1 cellular context compared by ENCODE assay signal in genomic region chr2:156702520-156702919, GRCh38.
TF ChIP-seq lines count a peak whose summit lies in the region.

No MANE protein-coding gene starts in this region.

TF ChIP-seq in K562, 482 proteins besides CTCF, POLR2A, EP300 and RAD21 (continued from another document and continues in another):
- TF ChIP-seq BCLAF1 (IDR thresholded peaks at IDR 0.05; ENCODE audit: borderline replicate concordance in 1 of 2, control insufficient read depth in 1 of 2, low read depth in 2 of 2, low read length in 1 of 2), result no peak
- TF ChIP-seq CREB3 (tag; conservative IDR thresholded peaks at IDR 0.05; ENCODE audit: low read depth), result no peak
- no peak for TF ChIP-seq TSHZ1 (CRISPR knock-in tag; IDR thresholded peaks at IDR 0.05)
- peak; percentile 80 for TF ChIP-seq MGA (IDR thresholded peaks at IDR 0.05)
- no peak for TF ChIP-seq KLF13 (tag; IDR thresholded peaks at IDR 0.05; ENCODE audit: borderline replicate concordance, low read depth)
- TF ChIP-seq MAFK (IDR thresholded peaks at IDR 0.05; ENCODE audit: low read length), result peak; percentile 83
- TF ChIP-seq RAD51 (IDR thresholded peaks at IDR 0.05; ENCODE audit: borderline replicate concordance, low read depth), result no peak
- TF ChIP-seq IRF2 (CRISPR knock-in tag; IDR thresholded peaks at IDR 0.05), result no peak
- TF ChIP-seq NCOA1 (IDR thresholded peaks at IDR 0.05; ENCODE audit: low read depth), result no peak
- TF ChIP-seq DLX4 (CRISPR knock-in tag; IDR thresholded peaks at IDR 0.05), result no peak
- no peak for TF ChIP-seq TOE1 (IDR thresholded peaks at IDR 0.05; ENCODE audit: borderline replicate concordance)
- TF ChIP-seq TOE1 (CRISPR knock-in tag; IDR thresholded peaks at IDR 0.05; ENCODE audit: borderline replicate concordance, low read depth), result no peak
- no peak for TF ChIP-seq ZNF764 (CRISPR knock-in tag; IDR thresholded peaks at IDR 0.05; ENCODE audit: low read depth)
- no peak for TF ChIP-seq HEY1 (CRISPR knock-in tag; IDR thresholded peaks at IDR 0.05; ENCODE audit: borderline replicate concordance)
- TF ChIP-seq E4F1 (CRISPR knock-in tag; IDR thresholded peaks at IDR 0.05; ENCODE audit: borderline replicate concordance), result no peak
- no peak for TF ChIP-seq ATF6 (CRISPR knock-in tag; IDR thresholded peaks at IDR 0.05)
- TF ChIP-seq TEAD1 (CRISPR knock-in tag; IDR thresholded peaks at IDR 0.05), result no peak
- no peak for TF ChIP-seq DMBX1 (CRISPR knock-in tag; IDR thresholded peaks at IDR 0.05; ENCODE audit: borderline replicate concordance)
- TF ChIP-seq HDGF (IDR thresholded peaks at IDR 0.05), result no peak
- TF ChIP-seq BCOR (IDR thresholded peaks at IDR 0.05), result no peak
- no peak for TF ChIP-seq ID3 (CRISPR knock-in tag; IDR thresholded peaks at IDR 0.05)
- TF ChIP-seq ID3 (tag; IDR thresholded peaks at IDR 0.05), result peak; percentile 29; the same call in 1 of the 2 replicates
- no peak for TF ChIP-seq BHLHE40 (IDR thresholded peaks at IDR 0.05; ENCODE audit: low read length)
- no peak for TF ChIP-seq ERF (CRISPR knock-in tag; IDR thresholded peaks at IDR 0.05)
- TF ChIP-seq CHD1 (IDR thresholded peaks at IDR 0.05; ENCODE audit: low read length), result no peak
- no peak for TF ChIP-seq SREBF1 (IDR thresholded peaks at IDR 0.05; ENCODE audit: borderline replicate concordance, low read depth, low read length)
- TF ChIP-seq MCM7 (IDR thresholded peaks at IDR 0.05), result no peak
- no peak for TF ChIP-seq HOXB6 (CRISPR knock-in tag; IDR thresholded peaks at IDR 0.05; ENCODE audit: borderline replicate concordance)
- no peak for TF ChIP-seq CXXC5 (CRISPR knock-in tag; IDR thresholded peaks at IDR 0.05)
- peak; percentile 44 for TF ChIP-seq SMARCA4 (IDR thresholded peaks at IDR 0.05)
- no peak for TF ChIP-seq ZNF23 (CRISPR knock-in tag; IDR thresholded peaks at IDR 0.05)
- no peak for TF ChIP-seq SNAPC5 (CRISPR knock-in tag; IDR thresholded peaks at IDR 0.05)
- TF ChIP-seq ZNF212 (CRISPR knock-in tag; IDR thresholded peaks at IDR 0.05), result no peak
